In the genomic region with DNA sequence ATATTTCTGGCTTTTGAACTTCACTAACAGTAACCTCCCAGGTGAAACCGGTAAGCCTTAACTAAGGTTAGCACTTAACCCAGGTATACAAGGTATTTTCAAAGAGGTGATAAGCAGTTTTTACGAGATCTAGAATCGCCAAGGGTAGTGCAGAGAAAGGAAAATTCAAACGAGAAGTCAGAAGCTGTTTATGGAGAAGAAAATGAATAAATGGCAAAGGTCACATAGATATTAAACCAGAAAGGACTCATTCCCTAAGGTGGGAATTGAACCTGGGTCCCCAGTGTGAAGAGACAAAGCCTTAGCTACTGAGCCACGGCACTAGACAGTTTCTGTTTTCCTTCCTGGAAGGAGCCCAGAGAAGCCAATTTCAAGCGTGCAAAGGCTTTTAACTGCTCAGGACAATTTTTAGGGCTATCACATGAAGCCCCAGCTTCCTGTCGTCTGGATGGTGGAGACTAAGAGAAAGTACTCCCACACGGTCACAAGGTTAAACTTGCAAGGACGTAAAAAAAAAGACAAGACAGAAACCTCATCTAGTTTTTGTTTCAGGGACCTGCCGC, we compare ENCODE assay signal across 1 cellular context.
TF ChIP-seq lines count a peak whose summit lies in the region.

No MANE protein-coding gene starts in this region.

TF ChIP-seq in K562, 482 proteins besides CTCF, POLR2A, EP300 and RAD21 (continued from another document and continues in another):
- no peak for TF ChIP-seq ZNF12 (CRISPR knock-in tag; IDR thresholded peaks at IDR 0.05)
- no peak for TF ChIP-seq KHSRP (IDR thresholded peaks at IDR 0.05)
- no peak for TF ChIP-seq ZBED1 (IDR thresholded peaks at IDR 0.05)
- TF ChIP-seq NR2C1 (IDR thresholded peaks at IDR 0.05): peak; percentile 22; the same call in 1 of the 2 replicates
- 0 out of 2 replicates have a peak, but pooled peaks have one; percentile 40 for TF ChIP-seq NR2C1 (tag; IDR thresholded peaks at IDR 0.05)
- no peak for TF ChIP-seq ZKSCAN1 (IDR thresholded peaks at IDR 0.05; ENCODE audit: low read depth, low read length)
- TF ChIP-seq NFE2L1 (tag; IDR thresholded peaks at IDR 0.05; ENCODE audit: borderline replicate concordance, low read depth): no peak
- TF ChIP-seq HNRNPUL1 (IDR thresholded peaks at IDR 0.05; ENCODE audit: low read length): no peak
- no peak for TF ChIP-seq SMARCE1 (IDR thresholded peaks at IDR 0.05)
- no peak for TF ChIP-seq CHCHD3 (CRISPR knock-in tag; IDR thresholded peaks at IDR 0.05)
- TF ChIP-seq ZNF408 (CRISPR knock-in tag; IDR thresholded peaks at IDR 0.05; ENCODE audit: low read depth): no peak
- TF ChIP-seq SMAD3 (CRISPR knock-in tag; conservative IDR thresholded peaks at IDR 0.05): no peak
- TF ChIP-seq NBN (IDR thresholded peaks at IDR 0.05; ENCODE audit: low read depth): peak; percentile 61; the same call in 1 of the 2 replicates
- TF ChIP-seq ZBTB1 (CRISPR knock-in tag; IDR thresholded peaks at IDR 0.05; ENCODE audit: borderline replicate concordance, low read depth): no peak
- TF ChIP-seq MCM5 (IDR thresholded peaks at IDR 0.05; ENCODE audit: low read depth): no peak
- TF ChIP-seq, protein P1, sequence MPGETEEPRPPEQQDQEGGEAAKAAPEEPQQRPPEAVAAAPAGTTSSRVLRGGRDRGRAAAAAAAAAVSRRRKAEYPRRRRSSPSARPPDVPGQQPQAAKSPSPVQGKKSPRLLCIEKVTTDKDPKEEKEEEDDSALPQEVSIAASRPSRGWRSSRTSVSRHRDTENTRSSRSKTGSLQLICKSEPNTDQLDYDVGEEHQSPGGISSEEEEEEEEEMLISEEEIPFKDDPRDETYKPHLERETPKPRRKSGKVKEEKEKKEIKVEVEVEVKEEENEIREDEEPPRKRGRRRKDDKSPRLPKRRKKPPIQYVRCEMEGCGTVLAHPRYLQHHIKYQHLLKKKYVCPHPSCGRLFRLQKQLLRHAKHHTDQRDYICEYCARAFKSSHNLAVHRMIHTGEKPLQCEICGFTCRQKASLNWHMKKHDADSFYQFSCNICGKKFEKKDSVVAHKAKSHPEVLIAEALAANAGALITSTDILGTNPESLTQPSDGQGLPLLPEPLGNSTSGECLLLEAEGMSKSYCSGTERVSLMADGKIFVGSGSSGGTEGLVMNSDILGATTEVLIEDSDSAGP (CRISPR knock-in tag; IDR thresholded peaks at IDR 0.05): no peak
- TF ChIP-seq, protein P2, sequence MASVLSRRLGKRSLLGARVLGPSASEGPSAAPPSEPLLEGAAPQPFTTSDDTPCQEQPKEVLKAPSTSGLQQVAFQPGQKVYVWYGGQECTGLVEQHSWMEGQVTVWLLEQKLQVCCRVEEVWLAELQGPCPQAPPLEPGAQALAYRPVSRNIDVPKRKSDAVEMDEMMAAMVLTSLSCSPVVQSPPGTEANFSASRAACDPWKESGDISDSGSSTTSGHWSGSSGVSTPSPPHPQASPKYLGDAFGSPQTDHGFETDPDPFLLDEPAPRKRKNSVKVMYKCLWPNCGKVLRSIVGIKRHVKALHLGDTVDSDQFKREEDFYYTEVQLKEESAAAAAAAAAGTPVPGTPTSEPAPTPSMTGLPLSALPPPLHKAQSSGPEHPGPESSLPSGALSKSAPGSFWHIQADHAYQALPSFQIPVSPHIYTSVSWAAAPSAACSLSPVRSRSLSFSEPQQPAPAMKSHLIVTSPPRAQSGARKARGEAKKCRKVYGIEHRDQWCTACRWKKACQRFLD (CRISPR knock-in tag; IDR thresholded peaks at IDR 0.05): no peak
- no peak for TF ChIP-seq ZNF277 (CRISPR knock-in tag; IDR thresholded peaks at IDR 0.05; ENCODE audit: borderline replicate concordance)
- no peak for TF ChIP-seq MLX (CRISPR knock-in tag; conservative IDR thresholded peaks at IDR 0.05)
- TF ChIP-seq, protein P3, sequence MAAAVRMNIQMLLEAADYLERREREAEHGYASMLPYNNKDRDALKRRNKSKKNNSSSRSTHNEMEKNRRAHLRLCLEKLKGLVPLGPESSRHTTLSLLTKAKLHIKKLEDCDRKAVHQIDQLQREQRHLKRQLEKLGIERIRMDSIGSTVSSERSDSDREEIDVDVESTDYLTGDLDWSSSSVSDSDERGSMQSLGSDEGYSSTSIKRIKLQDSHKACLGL (CRISPR knock-in tag; IDR thresholded peaks at IDR 0.05; ENCODE audit: borderline replicate concordance, poor library complexity, severe bottlenecking): no peak
- no peak for TF ChIP-seq ZNF124 (CRISPR knock-in tag; IDR thresholded peaks at IDR 0.05)
- TF ChIP-seq GTF2E2 (tag; IDR thresholded peaks at IDR 0.05): no peak
- no peak for TF ChIP-seq ID3 (CRISPR knock-in tag; IDR thresholded peaks at IDR 0.05)
- 0 out of 2 replicates have a peak, but pooled peaks have one; percentile 21 for TF ChIP-seq ID3 (tag; IDR thresholded peaks at IDR 0.05)
- TF ChIP-seq ZNF175 (CRISPR knock-in tag; IDR thresholded peaks at IDR 0.05; ENCODE audit: low read depth): no peak
- TF ChIP-seq U2AF2 (optimal IDR thresholded peaks at IDR 0.05; ENCODE audit: low read depth, low read length): no peak
- no peak for TF ChIP-seq ATF1 (CRISPR knock-in tag; IDR thresholded peaks at IDR 0.05)
- TF ChIP-seq ATF1 (tag; IDR thresholded peaks at IDR 0.05): peak; percentile 12; the same call in 1 of the 2 replicates
- no peak for TF ChIP-seq LARP7 (IDR thresholded peaks at IDR 0.05)
- TF ChIP-seq KDM4B (IDR thresholded peaks at IDR 0.05; ENCODE audit: borderline replicate concordance in 2 of 2, low read depth in 1 of 2): no peak
- TF ChIP-seq FOXP1 (CRISPR knock-in tag; IDR thresholded peaks at IDR 0.05): no peak
- TF ChIP-seq, protein P4, sequence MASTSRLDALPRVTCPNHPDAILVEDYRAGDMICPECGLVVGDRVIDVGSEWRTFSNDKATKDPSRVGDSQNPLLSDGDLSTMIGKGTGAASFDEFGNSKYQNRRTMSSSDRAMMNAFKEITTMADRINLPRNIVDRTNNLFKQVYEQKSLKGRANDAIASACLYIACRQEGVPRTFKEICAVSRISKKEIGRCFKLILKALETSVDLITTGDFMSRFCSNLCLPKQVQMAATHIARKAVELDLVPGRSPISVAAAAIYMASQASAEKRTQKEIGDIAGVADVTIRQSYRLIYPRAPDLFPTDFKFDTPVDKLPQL (IDR thresholded peaks at IDR 0.05; ENCODE audit: extremely low read depth, insufficient read length): no peak
- TF ChIP-seq MCM2 (IDR thresholded peaks at IDR 0.05; ENCODE audit: low read depth): no peak
- TF ChIP-seq ETV1 (tag; conservative IDR thresholded peaks at IDR 0.05; ENCODE audit: low read depth): peak; percentile 82
- TF ChIP-seq ARNT (IDR thresholded peaks at IDR 0.05): no peak
- TF ChIP-seq, protein P5, sequence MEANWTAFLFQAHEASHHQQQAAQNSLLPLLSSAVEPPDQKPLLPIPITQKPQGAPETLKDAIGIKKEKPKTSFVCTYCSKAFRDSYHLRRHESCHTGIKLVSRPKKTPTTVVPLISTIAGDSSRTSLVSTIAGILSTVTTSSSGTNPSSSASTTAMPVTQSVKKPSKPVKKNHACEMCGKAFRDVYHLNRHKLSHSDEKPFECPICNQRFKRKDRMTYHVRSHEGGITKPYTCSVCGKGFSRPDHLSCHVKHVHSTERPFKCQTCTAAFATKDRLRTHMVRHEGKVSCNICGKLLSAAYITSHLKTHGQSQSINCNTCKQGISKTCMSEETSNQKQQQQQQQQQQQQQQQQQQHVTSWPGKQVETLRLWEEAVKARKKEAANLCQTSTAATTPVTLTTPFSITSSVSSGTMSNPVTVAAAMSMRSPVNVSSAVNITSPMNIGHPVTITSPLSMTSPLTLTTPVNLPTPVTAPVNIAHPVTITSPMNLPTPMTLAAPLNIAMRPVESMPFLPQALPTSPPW (CRISPR knock-in tag; IDR thresholded peaks at IDR 0.05): peak; percentile 28; the same call in 1 of the 2 replicates
- TF ChIP-seq MAFG (tag; conservative IDR thresholded peaks at IDR 0.05): no peak
- TF ChIP-seq ZNF212 (CRISPR knock-in tag; IDR thresholded peaks at IDR 0.05): no peak
- TF ChIP-seq KLF6 (CRISPR knock-in tag; IDR thresholded peaks at IDR 0.05; ENCODE audit: borderline replicate concordance): no peak
- no peak for TF ChIP-seq SMAD1 (IDR thresholded peaks at IDR 0.05; ENCODE audit: low read depth, low read length, partially characterized antibody)
- no peak for TF ChIP-seq ZNF584 (CRISPR knock-in tag; IDR thresholded peaks at IDR 0.05; ENCODE audit: low read depth)
- peak; percentile 17 for TF ChIP-seq ZFP36 (IDR thresholded peaks at IDR 0.05; ENCODE audit: low read depth, low read length, partially characterized antibody)
- no peak for TF ChIP-seq HNRNPH1 (optimal IDR thresholded peaks at IDR 0.05; ENCODE audit: low read depth, low read length)
- no peak for TF ChIP-seq NCOA6 (IDR thresholded peaks at IDR 0.05)
- no peak for TF ChIP-seq ETS2 (tag; IDR thresholded peaks at IDR 0.05; ENCODE audit: borderline replicate concordance, poor library complexity, severe bottlenecking)
- TF ChIP-seq BDP1 (IDR thresholded peaks at IDR 0.05; ENCODE audit: insufficient read depth, insufficient read length): peak; percentile 44
- no peak for TF ChIP-seq ZNF311 (CRISPR knock-in tag; IDR thresholded peaks at IDR 0.05)
- no peak for TF ChIP-seq PKNOX1 (IDR thresholded peaks at IDR 0.05)
- no peak for TF ChIP-seq ZNF431 (CRISPR knock-in tag; IDR thresholded peaks at IDR 0.05)
- no peak for TF ChIP-seq ZNF134 (CRISPR knock-in tag; conservative IDR thresholded peaks at IDR 0.05)
- TF ChIP-seq NELFE (IDR thresholded peaks at IDR 0.05; ENCODE audit: insufficient read depth, insufficient read length): no peak
- TF ChIP-seq, protein P6, sequence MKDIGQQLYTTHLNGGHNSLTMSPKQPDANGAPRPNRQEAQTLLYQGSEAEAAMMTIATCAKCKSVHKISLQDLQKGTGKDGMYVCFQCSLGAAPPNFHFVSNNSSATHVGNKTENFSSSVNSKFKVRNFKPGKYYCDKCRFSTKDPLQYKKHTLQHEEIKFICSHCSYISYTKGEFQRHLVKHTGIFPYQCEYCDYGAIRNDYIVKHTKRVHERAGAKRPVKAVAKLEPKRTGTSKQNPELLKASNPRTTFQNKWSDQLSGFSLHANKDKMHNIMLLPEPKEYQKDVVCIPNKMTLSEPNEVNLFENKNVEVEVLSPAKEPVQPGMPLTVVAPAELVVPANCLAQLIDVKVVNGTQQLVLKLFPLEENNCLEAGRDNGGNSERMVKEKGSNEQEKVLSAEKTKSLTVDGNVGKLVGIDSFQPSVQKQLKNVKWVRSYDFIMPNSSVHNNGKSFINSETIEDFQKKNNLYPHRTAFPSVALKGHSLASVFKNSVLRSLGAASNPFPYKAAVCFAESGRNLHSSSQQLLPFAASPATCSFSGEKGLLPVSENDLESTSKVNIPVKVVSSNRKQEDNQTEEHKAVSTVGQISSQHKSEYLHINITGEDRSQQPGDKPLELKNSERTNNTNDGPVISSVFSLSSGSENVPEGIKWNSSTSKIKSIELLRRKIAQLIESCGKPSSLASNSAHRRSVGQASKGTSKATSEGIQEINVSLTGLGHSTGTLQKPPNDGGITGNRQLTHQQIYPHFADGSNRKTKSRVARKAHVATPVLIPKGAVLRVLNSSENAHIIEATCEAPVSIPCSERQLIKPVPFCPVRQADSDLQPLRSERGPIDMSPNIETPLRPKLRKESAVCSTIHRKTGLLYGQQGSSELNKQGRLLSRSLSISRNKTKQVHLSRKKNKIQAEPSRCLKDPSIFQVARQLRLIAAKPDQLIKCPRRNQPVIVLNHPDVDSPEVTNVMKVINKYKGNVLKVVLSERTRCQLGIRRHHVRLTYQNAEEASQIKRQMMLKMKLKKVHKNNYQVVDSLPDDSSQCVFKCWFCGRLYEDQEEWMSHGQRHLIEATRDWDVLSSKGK (CRISPR knock-in tag; IDR thresholded peaks at IDR 0.05): no peak
- TF ChIP-seq TFAP4 (CRISPR knock-in tag; IDR thresholded peaks at IDR 0.05; ENCODE audit: borderline replicate concordance): no peak
- TF ChIP-seq TAF15 (IDR thresholded peaks at IDR 0.05; ENCODE audit: low read depth, low read length): no peak
- TF ChIP-seq BRCA1 (IDR thresholded peaks at IDR 0.05): no peak
- no peak for TF ChIP-seq BRCA1 (CRISPR knock-in tag; IDR thresholded peaks at IDR 0.05)
- TF ChIP-seq ELF2 (CRISPR knock-in tag; IDR thresholded peaks at IDR 0.05): no peak
- no peak for TF ChIP-seq NEUROD1 (IDR thresholded peaks at IDR 0.05; ENCODE audit: borderline replicate concordance, low read depth, low read length, partially characterized antibody)
- TF ChIP-seq GABPB2 (CRISPR knock-in tag; conservative IDR thresholded peaks at IDR 0.05): no peak
